In genomic region chr1:117568999-117569398, GRCh38 we compare ENCODE assay signal across 17 cellular contexts. TPM values are rescaled to one million over a fixed set of nuclear protein-coding genes. Genes with fewer than 3 reads are reported as not detected.
"Had no signal": no experiment of that assay in that cellular context is flagged by ENCODE, and none has a peak within 500 bp of the region (broad histone marks: within the 10 kb centered on the region; RNA-seq: fewer than 3 reads in every experiment).

No MANE protein-coding gene starts in this region.

- DNase-seq: activated CD4-positive, alpha-beta T cell treated with anti-CD3 and anti-CD28 coated beads, Interleukin-2, amount 10 ng/mL, durations not matched to agents 7 days and 5 days; activated CD8-positive, alpha-beta T cell treated with anti-CD3 and anti-CD28 coated beads, Interleukin-2, amount 10 ng/mL, durations not matched to agents 7 days and 5 days; effector CD8-positive, alpha-beta T cell; esophagus squamous epithelium; kidney; left lung; nephron progenitor cell; occipital lobe; retina; stimulated activated naive B cell treated with anti-CD40 and anti-IgM and Interleukin-4, amounts not matched to agents 10 μg/mL and 1 μg/mL and 100 μg/mL, for 72 hours had no signal

- H3K27ac Mint-ChIP-seq: activated CD4-positive, alpha-beta T cell treated with anti-CD3 and anti-CD28 coated beads, Interleukin-2, amount 10 ng/mL, durations not matched to agents 7 days and 5 days; activated CD8-positive, alpha-beta T cell treated with anti-CD3 and anti-CD28 coated beads, Interleukin-2, amount 10 ng/mL, durations not matched to agents 7 days and 5 days; activated naive CD8-positive, alpha-beta T cell; dendritic cell treated with granulocyte-macrophage colony-stimulating factor and Interleukin-4, amounts not matched to agents 40 ng/mL and 50 ng/mL, for 4 days; nephron progenitor cell; stimulated activated naive B cell treated with anti-CD40 and anti-IgM and Interleukin-4, amounts not matched to agents 10 μg/mL and 1 μg/mL and 100 μg/mL, for 72 hours; T-helper 2 cell treated with Interferon-gamma antibody and Interleukin-4, amounts not matched to agents 5 μg/mL and 100 μg/mL, for 36 hours had no signal

- H2AFZ ChIP-seq: hepatocyte had no signal

- ATAC-seq: activated CD4-positive, CD25-positive, alpha-beta regulatory T cell treated with anti-CD3 and anti-CD28 coated beads, Interleukin-2, amount 50 U/mL, for 24 hours; activated CD8-positive, alpha-beta T cell treated with anti-CD3 and anti-CD28 coated beads, Interleukin-2, amount 10 ng/mL, durations not matched to agents 7 days and 5 days; left lung; stimulated activated naive B cell treated with anti-CD40 and anti-IgM and Interleukin-4, amounts not matched to agents 10 μg/mL and 1 μg/mL and 100 μg/mL, for 72 hours had no signal

- H3K9me3 ChIP-seq: esophagus squamous epithelium, left lung, thoracic aorta had no signal

- H3K4me2 ChIP-seq: hepatocyte had no signal

- H3K79me2 ChIP-seq: hepatocyte had no signal

- H3K36me3 ChIP-seq: esophagus squamous epithelium, left lung, thoracic aorta had no signal

- H3K27ac ChIP-seq: esophagus squamous epithelium, hepatocyte, left lung, thoracic aorta had no signal

- H3K4me3 Mint-ChIP-seq: activated CD4-positive, alpha-beta T cell treated with anti-CD3 and anti-CD28 coated beads, Interleukin-2, amount 10 ng/mL, durations not matched to agents 7 days and 5 days; activated CD8-positive, alpha-beta T cell treated with anti-CD3 and anti-CD28 coated beads, Interleukin-2, amount 10 ng/mL, durations not matched to agents 7 days and 5 days; activated naive CD8-positive, alpha-beta T cell; dendritic cell treated with granulocyte-macrophage colony-stimulating factor and Interleukin-4, amounts not matched to agents 40 ng/mL and 50 ng/mL, for 4 days; nephron progenitor cell; stimulated activated naive B cell treated with anti-CD40 and anti-IgM and Interleukin-4, amounts not matched to agents 10 μg/mL and 1 μg/mL and 100 μg/mL, for 72 hours; T-helper 2 cell treated with Interferon-gamma antibody and Interleukin-4, amounts not matched to agents 5 μg/mL and 100 μg/mL, for 36 hours had no signal

- H3K27me3 Mint-ChIP-seq: dendritic cell treated with granulocyte-macrophage colony-stimulating factor and Interleukin-4, amounts not matched to agents 40 ng/mL and 50 ng/mL, for 4 days had no signal

- H3K4me3 ChIP-seq: esophagus squamous epithelium, hepatocyte, left lung, thoracic aorta had no signal

- H3K9me3 Mint-ChIP-seq: activated CD4-positive, alpha-beta T cell treated with anti-CD3 and anti-CD28 coated beads, Interleukin-2, amount 10 ng/mL, durations not matched to agents 7 days and 5 days; dendritic cell treated with granulocyte-macrophage colony-stimulating factor and Interleukin-4, amounts not matched to agents 40 ng/mL and 50 ng/mL, for 4 days; nephron progenitor cell; stimulated activated naive B cell treated with anti-CD40 and anti-IgM and Interleukin-4, amounts not matched to agents 10 μg/mL and 1 μg/mL and 100 μg/mL, for 72 hours; T-helper 2 cell treated with Interferon-gamma antibody and Interleukin-4, amounts not matched to agents 5 μg/mL and 100 μg/mL, for 36 hours had no signal

- H3K36me3 Mint-ChIP-seq: activated naive CD8-positive, alpha-beta T cell; stimulated activated naive B cell treated with anti-CD40 and anti-IgM and Interleukin-4, amounts not matched to agents 10 μg/mL and 1 μg/mL and 100 μg/mL, for 72 hours had no signal

- H3K27me3 ChIP-seq: esophagus squamous epithelium, hepatocyte, left lung had no signal

RNA-seq across cellular contexts. Expression of gene TENT5C, which starts 36.8 kb away (rescaled TPM):
- total RNA-seq: myocyte had no signal
